ENCODE assay signal across 23 cellular contexts in genomic region chr1:74362691-74363090, GRCh38.
"Had no signal": no experiment of that assay in that cellular context is flagged by ENCODE, and none has a peak within 500 bp of the region (broad histone marks: within the 10 kb centered on the region; RNA-seq: fewer than 3 reads in every experiment).

No MANE protein-coding gene starts in this region.

- H3K27me3 Mint-ChIP-seq: central memory CD8-positive, alpha-beta T cell; effector memory CD8-positive, alpha-beta T cell; stimulated activated naive B cell treated with anti-CD40 and anti-IgM and Interleukin-4, amounts not matched to agents 10 μg/mL and 1 μg/mL and 100 μg/mL, for 72 hours; stimulated activated naive CD8-positive, alpha-beta T cell treated with anti-CD3 and anti-CD28 coated beads, Interleukin-15, Interleukin-2, amounts not matched to agents 100 ng/mL and 50 ng/mL, for 24 hours had no signal

- H3K27ac ChIP-seq: esophagus squamous epithelium, ovary, psoas muscle, right lobe of liver, thoracic aorta, tibial nerve, upper lobe of left lung had no signal

- H3K4me3 ChIP-seq: esophagus squamous epithelium, ovary, psoas muscle, right lobe of liver, thoracic aorta, tibial nerve, upper lobe of left lung had no signal

- H3K9me3 ChIP-seq: esophagus squamous epithelium, ovary, psoas muscle, right lobe of liver, thoracic aorta, tibial nerve, upper lobe of left lung had no signal

- H3K27me3 ChIP-seq: esophagus squamous epithelium, ovary, right lobe of liver, tibial nerve, upper lobe of left lung had no signal

- H3K27ac Mint-ChIP-seq: effector memory CD8-positive, alpha-beta T cell; naive thymus-derived CD4-positive, alpha-beta T cell; nephron; stimulated activated naive B cell treated with anti-CD40 and anti-IgM and Interleukin-4, amounts not matched to agents 10 μg/mL and 1 μg/mL and 100 μg/mL, for 72 hours; stimulated activated naive CD8-positive, alpha-beta T cell treated with anti-CD3 and anti-CD28 coated beads, Interleukin-15, Interleukin-2, amounts not matched to agents 100 ng/mL and 50 ng/mL, for 24 hours had no signal

- H3K9me3 Mint-ChIP-seq: central memory CD8-positive, alpha-beta T cell; effector memory CD8-positive, alpha-beta T cell; stimulated activated naive B cell treated with anti-CD40 and anti-IgM and Interleukin-4, amounts not matched to agents 10 μg/mL and 1 μg/mL and 100 μg/mL, for 72 hours; stimulated activated naive CD8-positive, alpha-beta T cell treated with anti-CD3 and anti-CD28 coated beads, Interleukin-15, Interleukin-2, amounts not matched to agents 100 ng/mL and 50 ng/mL, for 24 hours had no signal

- H3K4me3 Mint-ChIP-seq: central memory CD8-positive, alpha-beta T cell; effector memory CD8-positive, alpha-beta T cell; naive thymus-derived CD4-positive, alpha-beta T cell; nephron; stimulated activated naive B cell treated with anti-CD40 and anti-IgM and Interleukin-4, amounts not matched to agents 10 μg/mL and 1 μg/mL and 100 μg/mL, for 72 hours; stimulated activated naive CD8-positive, alpha-beta T cell treated with anti-CD3 and anti-CD28 coated beads, Interleukin-15, Interleukin-2, amounts not matched to agents 100 ng/mL and 50 ng/mL, for 24 hours had no signal

- H3K36me3 Mint-ChIP-seq: naive thymus-derived CD4-positive, alpha-beta T cell; stimulated activated naive B cell treated with anti-CD40 and anti-IgM and Interleukin-4, amounts not matched to agents 10 μg/mL and 1 μg/mL and 100 μg/mL, for 72 hours had no signal

- H3K4me1 Mint-ChIP-seq: central memory CD8-positive, alpha-beta T cell; naive thymus-derived CD4-positive, alpha-beta T cell; nephron; stimulated activated naive B cell treated with anti-CD40 and anti-IgM and Interleukin-4, amounts not matched to agents 10 μg/mL and 1 μg/mL and 100 μg/mL, for 72 hours had no signal

- H3K36me3 ChIP-seq: esophagus squamous epithelium, ovary, right lobe of liver, thoracic aorta, tibial nerve, upper lobe of left lung had no signal

- H3K4me1 ChIP-seq: esophagus squamous epithelium, psoas muscle, right lobe of liver, tibial nerve, upper lobe of left lung had no signal

- DNase-seq: cortex of kidney; effector memory CD8-positive, alpha-beta T cell; erythroblast; esophagus squamous epithelium; foreskin melanocyte; glutamatergic neuron; kidney; left colon; mesenchymal stem cell; naive thymus-derived CD4-positive, alpha-beta T cell; ovary; psoas muscle; right lobe of liver; small intestine; stimulated activated CD4-positive, alpha-beta T cell treated with anti-CD3 and anti-CD28 coated beads, Interleukin-15, amount 100 ng/mL, for 24 hours; stimulated activated CD4-positive, alpha-beta T cell treated with anti-CD3 and anti-CD28 coated beads, Interleukin-2, amount 100 ng/mL, for 48 hours; stimulated activated naive B cell treated with anti-CD40 and anti-IgM and Interleukin-4, amounts not matched to agents 10 μg/mL and 1 μg/mL and 100 μg/mL, for 72 hours; upper lobe of left lung had no signal
